15 cellular contexts compared by ENCODE assay signal in genomic region chr7:95628831-95629439, GRCh38. TPM values are rescaled to one million over a fixed set of nuclear protein-coding genes. Genes with fewer than 3 reads are reported as not detected.
DNase-seq lines count a peak whose midpoint lies in the region; ATAC-seq, FAIRE-seq and TF ChIP-seq lines count a peak whose summit lies in the region.
"Had no signal": no experiment of that assay in that cellular context is flagged by ENCODE, and none has a peak within 500 bp of the region (broad histone marks: within the 10 kb centered on the region; RNA-seq: fewer than 3 reads in every experiment).

No MANE protein-coding gene starts in this region.

- TF ChIP-seq EP300 in HepG2 (IDR thresholded peaks at IDR 0.05; ENCODE audit: low read depth in 2 of 2, low read length in 2 of 2) (no peak), HepG2 (CRISPR knock-in tag; IDR thresholded peaks at IDR 0.05; ENCODE audit: borderline replicate concordance) (no peak), esophagus muscularis mucosa (IDR thresholded peaks at IDR 0.05) (peak; percentile 53)

- H3K9me3 Mint-ChIP-seq in type B pancreatic cell = peaks cover 6% of the 10 kb centered on the region
- H3K9me3 Mint-ChIP-seq in activated naive CD4-positive, alpha-beta T cell treated with anti-CD3 and anti-CD28 coated beads, Interleukin-2, amount 50 U/mL, for 72 hours = peaks cover 4% of the 10 kb centered on the region in 2 donors
- H3K9me3 Mint-ChIP-seq: brain; stimulated activated naive CD8-positive, alpha-beta T cell treated with anti-CD3 and anti-CD28 coated beads, Interleukin-15, Interleukin-2, amounts not matched to agents 100 ng/mL and 50 ng/mL, for 24 hours; T-helper 2 cell treated with Interferon-gamma antibody and Interleukin-4, amounts not matched to agents 5 μg/mL and 100 μg/mL, for 36 hours had no signal

- no peak overlapping the region for H3K9ac ChIP-seq in liver (ENCODE audit: low read depth in 1 of 2, low read length in 2 of 2)
- no peak overlapping the region for H3K9ac ChIP-seq in HepG2 (ENCODE audit: insufficient read depth, low read depth, low read length)
- no peak overlapping the region for H3K9ac ChIP-seq in muscle layer of colon (ENCODE audit: low read length)

- no peak overlapping the region for H3K27ac Mint-ChIP-seq in type B pancreatic cell
- no peak overlapping the region for H3K27ac Mint-ChIP-seq in activated naive CD4-positive, alpha-beta T cell treated with anti-CD3 and anti-CD28 coated beads, Interleukin-2, amount 50 U/mL, for 72 hours
- H3K27ac Mint-ChIP-seq: brain; stimulated activated naive CD8-positive, alpha-beta T cell treated with anti-CD3 and anti-CD28 coated beads, Interleukin-15, Interleukin-2, amounts not matched to agents 100 ng/mL and 50 ng/mL, for 24 hours; T-helper 2 cell treated with Interferon-gamma antibody and Interleukin-4, amounts not matched to agents 5 μg/mL and 100 μg/mL, for 36 hours had no signal

- no peaks in the 10 kb centered on the region for H3K4me1 Mint-ChIP-seq in type B pancreatic cell (ENCODE audit: unreplicated experiment)
- H3K4me1 Mint-ChIP-seq: brain had no signal

- H3K79me2 ChIP-seq in HepG2 (ENCODE audit: insufficient read depth, low read length) = no peaks in the 10 kb centered on the region

- in situ Hi-C loops in HepG2 (cut with HindIII; ENCODE audit: extremely low pct_ligation_motif_present, low pct_unique_long_range_greater_than_20kb) = no loop called here

- TF ChIP-seq RAD21 in liver (IDR thresholded peaks at IDR 0.05) = peak in 1 of 2 donors; percentile 4
- no peak for TF ChIP-seq RAD21 in HepG2 (CRISPR knock-in tag; IDR thresholded peaks at IDR 0.05)

- H3K27ac ChIP-seq in liver (ENCODE audit: low read depth in 1 of 2, low read length in 2 of 2) (peak overlapping the region in 1 of 2 donors; percentile 9), HepG2 (ENCODE audit: extremely low read length, insufficient read depth, low read length) (no peak overlapping the region), esophagus muscularis mucosa (replicated peaks in 1 of 4) (peak overlapping the region; percentile 21 to 63 (median 51)), muscle layer of colon (ENCODE audit: low read depth, low read length) (peak overlapping the region; percentile 40)

- ATAC-seq in HepG2 = no peak
- no peak for ATAC-seq in HG02884 (IDR thresholded peaks at IDR 0.05; ENCODE audit: unreplicated experiment)
- no peak for ATAC-seq in activated naive CD4-positive, alpha-beta T cell treated with anti-CD3 and anti-CD28 coated beads, Interleukin-2, amount 50 U/mL, for 72 hours

- no peaks in the 10 kb centered on the region for H3K36me3 Mint-ChIP-seq in type B pancreatic cell
- H3K36me3 Mint-ChIP-seq in activated naive CD4-positive, alpha-beta T cell treated with anti-CD3 and anti-CD28 coated beads, Interleukin-2, amount 50 U/mL, for 72 hours = no peaks in the 10 kb centered on the region
- H3K36me3 Mint-ChIP-seq: brain had no signal

- H3K4me2 ChIP-seq in HepG2 (ENCODE audit: low read depth, low read length) = no peak overlapping the region

- no peak overlapping the region for H2AFZ ChIP-seq in HepG2 (ENCODE audit: low read length)

- H3K27me3 ChIP-seq in liver (ENCODE audit: control insufficient read depth in 4 of 4, insufficient read depth in 4 of 4, low read length in 3 of 4) (no peaks in the 10 kb centered on the region), HepG2 (ENCODE audit: control insufficient read depth in 1 of 2, insufficient read depth in 2 of 2, low read length in 2 of 2) (no peaks in the 10 kb centered on the region), esophagus muscularis mucosa (no peaks in the 10 kb centered on the region), muscle layer of colon (ENCODE audit: control insufficient read depth in 1 of 2, insufficient read depth in 2 of 2, low read length in 2 of 2) (no peaks in the 10 kb centered on the region)

- H3K4me1 ChIP-seq in liver (ENCODE audit: control insufficient read depth in 4 of 4, insufficient read depth in 4 of 4, low read length in 3 of 4) (peaks cover 0 to 2% (median 0%) of the 10 kb centered on the region in 4 donors), HepG2 (ENCODE audit: insufficient read depth, low read length) (no peaks in the 10 kb centered on the region), esophagus muscularis mucosa (peaks cover 10 to 48% (median 26%) of the 10 kb centered on the region in 4 donors), muscle layer of colon (ENCODE audit: insufficient read depth, low read length) (peaks cover 23% of the 10 kb centered on the region)

- no TSS peak for BruUV-seq in HepG2 (replicated peaks; lab: Mats Ljungman, UMichigan)

- 60% methylated on average over 5 of the region's 5 CpGs for WGBS in liver
- WGBS in HepG2 (ENCODE audit: low lambda C conversion rate) = 39% methylated on average over 5 of the region's 5 CpGs
- 47% methylated on average over 5 of the region's 5 CpGs for WGBS in esophagus muscularis mucosa

- TF ChIP-seq POLR2A in HepG2 (IDR thresholded peaks at IDR 0.05; ENCODE audit: insufficient read depth in 1 of 2, low read depth in 2 of 2, low read length in 2 of 2) = no peak
- no peak for TF ChIP-seq POLR2A in esophagus muscularis mucosa (IDR thresholded peaks at IDR 0.05; ENCODE audit: low read depth)

- no peak for DNase-seq in HepG2 (ENCODE audit: low spot score)
- no peak for DNase-seq in esophagus muscularis mucosa (ENCODE audit: extremely low spot score)
- DNase-seq in type B pancreatic cell (ENCODE audit: extremely low spot score, unreplicated experiment) = no peak
- no peak for DNase-seq in activated naive CD4-positive, alpha-beta T cell treated with anti-CD3 and anti-CD28 coated beads, Interleukin-2, amount 50 U/mL, for 72 hours (ENCODE audit: low spot score in 2 of 2)
- DNase-seq in D721Med (ENCODE audit: insufficient read length, low spot score) = no peak
- DNase-seq: KBM-7; NCI-H82; stimulated activated CD4-positive, alpha-beta T cell treated with anti-CD3 and anti-CD28 coated beads, Interleukin-15, amount 100 ng/mL, for 24 hours had no signal

- FAIRE-seq in HepG2 (lab: Jason Lieb, UNC) = no peak
- no peak for FAIRE-seq in D721Med (lab: Jason Lieb, UNC)

- no peaks in the 10 kb centered on the region for H3K9me3 ChIP-seq in liver (ENCODE audit: control insufficient read depth in 4 of 4, low read length in 3 of 4)
- no peaks in the 10 kb centered on the region for H3K9me3 ChIP-seq in HepG2 (ENCODE audit: low read length)
- H3K9me3 ChIP-seq in esophagus muscularis mucosa = no peaks in the 10 kb centered on the region
- H3K9me3 ChIP-seq in muscle layer of colon (ENCODE audit: low read length) = no peaks in the 10 kb centered on the region

- no peak overlapping the region for H3K4me3 Mint-ChIP-seq in type B pancreatic cell
- H3K4me3 Mint-ChIP-seq: brain; stimulated activated naive CD8-positive, alpha-beta T cell treated with anti-CD3 and anti-CD28 coated beads, Interleukin-15, Interleukin-2, amounts not matched to agents 100 ng/mL and 50 ng/mL, for 24 hours; T-helper 2 cell treated with Interferon-gamma antibody and Interleukin-4, amounts not matched to agents 5 μg/mL and 100 μg/mL, for 36 hours had no signal

- intact Hi-C loops in HepG2 (cut with micrococcal nuclease; ENCODE audit: unreplicated experiment) = no loop called here
- intact Hi-C loops in esophagus muscularis mucosa (cut with DNase I) = no loop called here

- H3K4me3 ChIP-seq in liver (ENCODE audit: low read depth in 1 of 3, low read length in 3 of 3) (no peak overlapping the region), HepG2 (replicated peaks in 1 of 3; ENCODE audit: insufficient read depth in 1 of 3, low read depth in 2 of 3, low read length in 3 of 3) (no peak overlapping the region), esophagus muscularis mucosa (no peak overlapping the region), muscle layer of colon (ENCODE audit: low read depth in 1 of 2, low read length in 2 of 2) (no peak overlapping the region)

- CTCF ChIA-PET in HepG2 (lab: Yijun Ruan, JAX; ENCODE audit: low intra/inter-chr PET ratio, low total read pairs) = no interaction called here

- TF ChIP-seq CTCF in liver (IDR thresholded peaks at IDR 0.05; ENCODE audit: low read depth, low read length, missing input control) = no peak
- TF ChIP-seq CTCF in HepG2 (CRISPR knock-in tag; IDR thresholded peaks at IDR 0.05) = no peak
- TF ChIP-seq CTCF in esophagus muscularis mucosa (IDR thresholded peaks at IDR 0.05) = peak in 1 of 3 experiments; percentile 32
- no peak for TF ChIP-seq CTCF in type B pancreatic cell (conservative IDR thresholded peaks at IDR 0.05)
- TF ChIP-seq CTCF in D721Med (IDR thresholded peaks at IDR 0.05; ENCODE audit: insufficient read depth, missing control alignments) = no peak

- H4K20me1 ChIP-seq in HepG2 (ENCODE audit: insufficient read depth, low read length) = no peaks in the 10 kb centered on the region

- H3K36me3 ChIP-seq in liver (ENCODE audit: control insufficient read depth in 4 of 4, insufficient read depth in 3 of 4, low read depth in 1 of 4, low read length in 3 of 4) (no peaks in the 10 kb centered on the region), HepG2 (replicated peaks in 1 of 2; ENCODE audit: control insufficient read depth in 1 of 2, insufficient read depth in 2 of 2, low read length in 2 of 2) (no peaks in the 10 kb centered on the region), esophagus muscularis mucosa (no peaks in the 10 kb centered on the region), muscle layer of colon (ENCODE audit: insufficient read depth, low read length) (no peaks in the 10 kb centered on the region)

- no peaks in the 10 kb centered on the region for H3K27me3 Mint-ChIP-seq in type B pancreatic cell
- H3K27me3 Mint-ChIP-seq: brain had no signal

- POLR2A ChIA-PET in HepG2 (lab: Yijun Ruan, JAX) = no interaction called here

RNA-seq across cellular contexts. Expression of gene PDK4, which starts 32.6 kb away (rescaled TPM):
- total RNA-seq in liver (100 to 1,000 TPM in 1 of 2 donors, 1 to 10 TPM in 1; 6.3 to 116 TPM), HepG2 (2016; rRNA removed; fragmentation: Illumina TruSeq; extraction: Trizol) (not detected in 2 replicates), esophagus muscularis mucosa (1,000 to 10,000 TPM in 1 of 4 donors, 100 to 1,000 TPM in 3; 165 to 1,138 (median 371) TPM), type B pancreatic cell (ENCODE audit: low replicate concordance) (11.7 and 18.3 TPM in 2 replicates)
- polyA plus RNA-seq in liver (10 to 100 TPM; 31.0 to 69.1 TPM), HepG2 (2011; rRNA removed) (0.03 and 0.04 TPM in 2 replicates)
- not detected in 2 replicates for total RNA-seq in HepG2 (2016; cell fraction: cytosol; rRNA removed; fragmentation: Illumina TruSeq; extraction: Trizol; ENCODE audit: low read depth)
- total RNA-seq in HepG2 (2016; cell fraction: insoluble cytoplasmic fraction; rRNA removed; fragmentation: Illumina TruSeq; extraction: Trizol) = not detected in 2 replicates
- 0.19 TPM in 1 of 2 replicates, not detected in the other for total RNA-seq in HepG2 (2016; cell fraction: membrane; rRNA removed; fragmentation: Illumina TruSeq; extraction: Trizol)
- not detected in 2 replicates for total RNA-seq in HepG2 (2016; cell fraction: nucleus; rRNA removed; fragmentation: Illumina TruSeq; extraction: Trizol)
- 0.03 and 0.05 TPM in 2 replicates for polyA plus RNA-seq in HepG2 (2011; cell fraction: cytosol; rRNA removed)
- polyA plus RNA-seq in HepG2 (2011; cell fraction: nucleus; rRNA removed) = not detected in 2 replicates
- polyA plus RNA-seq in HepG2 (2012) = not detected in 2 replicates
- polyA plus RNA-seq in HepG2 (2016; cell fraction: cytosol; fragmentation: Illumina TruSeq; extraction: Trizol; ENCODE audit: low read depth) = not detected in 2 replicates
- 0.05 TPM in 1 of 2 replicates, not detected in the other for polyA plus RNA-seq in HepG2 (2016; cell fraction: insoluble cytoplasmic fraction; fragmentation: Illumina TruSeq; extraction: Trizol; ENCODE audit: low read depth)
- not detected in 2 replicates for polyA plus RNA-seq in HepG2 (2016; cell fraction: membrane; fragmentation: Illumina TruSeq; extraction: Trizol; ENCODE audit: low read depth)
- polyA plus RNA-seq in HepG2 (2016; cell fraction: nucleus; fragmentation: Illumina TruSeq; extraction: Trizol; ENCODE audit: insufficient read depth, low read depth) = not detected in 2 replicates
- polyA minus RNA-seq in HepG2 (2011; rRNA and poly(A)+ RNA removed; ENCODE audit: low replicate concordance) = 74.9 TPM in 1 of 2 replicates, not detected in the other
- 0.30 and 0.88 TPM in 2 replicates for polyA minus RNA-seq in HepG2 (2011; cell fraction: cytosol; rRNA and poly(A)+ RNA removed)
- polyA minus RNA-seq in HepG2 (2011; cell fraction: nucleus; rRNA and poly(A)+ RNA removed) = not detected in 2 replicates
- total RNA-seq in activated naive CD4-positive, alpha-beta T cell treated with anti-CD3 and anti-CD28 coated beads, Interleukin-2, amount 50 U/mL, for 72 hours = not detected
- total RNA-seq: G401 had no signal
